Comparison of ENCODE assay signal across 10 cellular contexts in genomic region chr1:221776495-221777413, GRCh38. TPM values are rescaled to one million over a fixed set of nuclear protein-coding genes. Genes with fewer than 3 reads are reported as not detected.
DNase-seq lines count a peak whose midpoint lies in the region; ATAC-seq, FAIRE-seq and TF ChIP-seq lines count a peak whose summit lies in the region.
"Had no signal": no experiment of that assay in that cellular context is flagged by ENCODE, and none has a peak within 500 bp of the region (broad histone marks: within the 10 kb centered on the region; RNA-seq: fewer than 3 reads in every experiment).

No MANE protein-coding gene starts in this region.

- ATAC-seq in GM18505 (IDR thresholded peaks at IDR 0.05; ENCODE audit: unreplicated experiment): peak; percentile 39
- peak; percentile 31 for ATAC-seq in GM21576 (IDR thresholded peaks at IDR 0.05; ENCODE audit: unreplicated experiment)
- ATAC-seq in HG03565 (IDR thresholded peaks at IDR 0.05; ENCODE audit: unreplicated experiment): peak; percentile 31
- ATAC-seq: HCT116 had no signal

- no peaks in the 10 kb centered on the region for H3K36me3 Mint-ChIP-seq in dendritic cell treated with granulocyte-macrophage colony-stimulating factor and Interleukin-4, amounts not matched to agents 40 ng/mL and 50 ng/mL, for 4 days (ENCODE audit: low read depth)

- 51 to 62% (median 52%) methylated on average over 6 of the region's 6 CpGs for WGBS in small intestine, 3 donors
- 67% methylated on average over 6 of the region's 6 CpGs for whole genome bisulfite sequencing in esophagus muscularis mucosa

- no peak overlapping the region for H3K27ac ChIP-seq in small intestine (ENCODE audit: low read depth in 1 of 2, low read length in 1 of 2)
- no peak overlapping the region for H3K27ac ChIP-seq in esophagus muscularis mucosa (replicated peaks in 1 of 4)

- intact Hi-C loops in dendritic cell treated with granulocyte-macrophage colony-stimulating factor and Interleukin-4, amounts not matched to agents 40 ng/mL and 50 ng/mL, for 4 days (cut with micrococcal nuclease): loop anchor here (1.0 to 2.0 kb wide), 2 partner anchors 34 to 68 kb away; partner anchors contain the start of gene DUSP10
- intact Hi-C loops in esophagus muscularis mucosa (cut with DNase I): no loop called here

- no peak for TF ChIP-seq CTCF in esophagus muscularis mucosa (IDR thresholded peaks at IDR 0.05)

- DNase-seq in small intestine (no peak), hippocampal formation (lab: John Stamatoyannopoulos, UW) (no peak), esophagus muscularis mucosa (ENCODE audit: extremely low spot score) (no peak), NCI-H526 treated with DMSO at 0.1 percent for 48 hours (lab: John Stamatoyannopoulos, UW) (no peak)
- DNase-seq: activated CD4-positive, CD25-positive, alpha-beta regulatory T cell treated with anti-CD3 and anti-CD28 coated beads, Interleukin-2, amount 50 U/mL, for 72 hours had no signal

- no peak for FAIRE-seq in small intestine (lab: Jason Lieb, UNC)

- TF ChIP-seq POLR2A in GM18505 (IDR thresholded peaks at IDR 0.05; ENCODE audit: borderline replicate concordance, extremely low read depth, insufficient read depth, insufficient read length): peak; percentile 37
- TF ChIP-seq POLR2A in esophagus muscularis mucosa (IDR thresholded peaks at IDR 0.05; ENCODE audit: low read depth): no peak

- H3K36me3 ChIP-seq in small intestine (ENCODE audit: control insufficient read depth in 2 of 2, insufficient read depth in 2 of 2, low read length in 2 of 2) (no peaks in the 10 kb centered on the region), esophagus muscularis mucosa (no peaks in the 10 kb centered on the region)

- peak overlapping the region; percentile 83 for H3K27ac Mint-ChIP-seq in dendritic cell treated with granulocyte-macrophage colony-stimulating factor and Interleukin-4, amounts not matched to agents 40 ng/mL and 50 ng/mL, for 4 days

- H3K4me1 ChIP-seq in small intestine (ENCODE audit: control insufficient read depth in 2 of 2, insufficient read depth in 1 of 2, low read depth in 1 of 2, low read length in 1 of 2): no peaks in the 10 kb centered on the region
- H3K4me1 ChIP-seq in esophagus muscularis mucosa: no peaks in the 10 kb centered on the region

- H3K4me3 ChIP-seq in small intestine (ENCODE audit: low read depth in 1 of 2, low read length in 2 of 2) (no peak overlapping the region), esophagus muscularis mucosa (no peak overlapping the region)

- H3K27me3 Mint-ChIP-seq in dendritic cell treated with granulocyte-macrophage colony-stimulating factor and Interleukin-4, amounts not matched to agents 40 ng/mL and 50 ng/mL, for 4 days: peaks cover 2% of the 10 kb centered on the region

- TF ChIP-seq EP300 in esophagus muscularis mucosa (IDR thresholded peaks at IDR 0.05): no peak

- no peaks in the 10 kb centered on the region for H3K9me3 Mint-ChIP-seq in dendritic cell treated with granulocyte-macrophage colony-stimulating factor and Interleukin-4, amounts not matched to agents 40 ng/mL and 50 ng/mL, for 4 days

- no peaks in the 10 kb centered on the region for H3K9me3 ChIP-seq in small intestine (ENCODE audit: control insufficient read depth, low read depth)
- no peaks in the 10 kb centered on the region for H3K9me3 ChIP-seq in esophagus muscularis mucosa

- peaks cover 63% of the 10 kb centered on the region for H3K4me1 Mint-ChIP-seq in dendritic cell treated with granulocyte-macrophage colony-stimulating factor and Interleukin-4, amounts not matched to agents 40 ng/mL and 50 ng/mL, for 4 days (ENCODE audit: low read depth)

- H3K4me3 Mint-ChIP-seq in dendritic cell treated with granulocyte-macrophage colony-stimulating factor and Interleukin-4, amounts not matched to agents 40 ng/mL and 50 ng/mL, for 4 days: peak overlapping the region; percentile 26

- H3K27me3 ChIP-seq in small intestine (ENCODE audit: control insufficient read depth in 2 of 2, insufficient read depth in 2 of 2, low read length in 2 of 2) (no peaks in the 10 kb centered on the region), esophagus muscularis mucosa (no peaks in the 10 kb centered on the region)

RNA-seq across cellular contexts. Expression of gene DUSP10, which starts 34.9 kb away (rescaled TPM):
- polyA plus RNA-seq in small intestine: 1 to 10 TPM; 1.1 to 2.8 (median 1.4) TPM
- 10 to 100 TPM in 2 of 4 donors, 1 to 10 TPM in 2; 5.5 to 13.1 (median 8.6) TPM for total RNA-seq in esophagus muscularis mucosa
